Comparison of ENCODE assay signal across 8 cellular contexts in the genomic region with DNA sequence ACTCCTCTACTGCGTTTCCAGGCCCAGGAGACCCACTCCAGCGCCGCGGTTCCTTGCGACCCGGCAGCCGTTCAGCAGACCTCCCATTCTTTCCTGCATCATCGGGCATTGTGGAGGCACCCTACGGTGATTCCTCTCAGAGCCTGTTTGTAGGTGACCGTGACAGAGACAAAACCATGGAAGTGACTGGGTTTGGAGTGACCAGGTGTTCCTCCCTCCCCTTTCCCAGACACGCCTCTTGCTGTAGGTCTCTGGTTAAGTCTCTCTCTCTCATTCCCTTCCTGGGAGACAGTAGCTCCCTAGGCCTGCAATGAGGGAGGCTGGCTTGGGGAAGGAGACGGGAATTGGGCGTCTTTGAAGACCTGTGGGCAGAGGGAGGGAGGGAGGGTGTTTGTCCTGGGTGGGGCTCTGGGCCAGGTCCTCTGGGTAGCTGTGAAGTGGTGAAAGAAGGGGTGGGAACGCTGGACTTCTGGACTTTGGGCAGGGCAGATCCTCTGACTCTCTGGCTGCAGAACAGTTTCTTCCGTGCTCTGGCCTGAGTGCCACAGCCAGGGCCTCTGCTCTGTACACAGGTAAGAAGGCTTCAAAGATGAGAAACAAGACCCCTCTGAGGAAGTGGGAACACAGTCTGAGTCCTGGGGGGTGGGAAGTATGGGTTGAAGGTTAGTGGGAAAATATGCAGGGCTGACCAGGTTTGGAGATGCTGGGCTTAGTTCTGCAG. TPM values are rescaled to one million over a fixed set of nuclear protein-coding genes. Genes with fewer than 3 reads are reported as not detected.
DNase-seq lines count a peak whose midpoint lies in the region; TF ChIP-seq lines count a peak whose summit lies in the region.

No MANE protein-coding gene starts in this region.

- intact Hi-C loops in ovary (cut with DNase I), result no loop called here

- no peaks in the 10 kb centered on the region for H3K27me3 ChIP-seq in ovary

- peak overlapping the region; percentile 99 for H3K27ac Mint-ChIP-seq in activated T-cell treated with anti-CD3 and anti-CD28 coated beads, Interleukin-2, amount 50 U/mL, for 24 hours

- no peak for TF ChIP-seq EP300 in ovary (IDR thresholded peaks at IDR 0.05)

- DNase-seq in activated T-cell treated with anti-CD3 and anti-CD28 coated beads, Interleukin-2, amount 50 U/mL, for 24 hours, result no peak
- DNase-seq in activated T-cell treated with anti-CD3 and anti-CD28 coated beads, Interleukin-2, amount 50 U/mL, for 48 hours, result no peak
- DNase-seq in SW480 (ENCODE audit: low spot score) (peak; percentile 56), fibroblast of the aortic adventitia (ENCODE audit: low read depth) (peak; percentile 18), ovary (peak in 1 of 5 donors; percentile 43), islet precursor cell (no peak), NCI-H446 (lab: John Stamatoyannopoulos, UW) (no peak), NAMALWA (ENCODE audit: low spot score) (no peak)

- peak overlapping the region; percentile 89 for H3K4me3 Mint-ChIP-seq in activated T-cell treated with anti-CD3 and anti-CD28 coated beads, Interleukin-2, amount 50 U/mL, for 24 hours

- peaks cover 33% of the 10 kb centered on the region for H3K4me1 Mint-ChIP-seq in activated T-cell treated with anti-CD3 and anti-CD28 coated beads, Interleukin-2, amount 50 U/mL, for 24 hours (ENCODE audit: low read depth)

- H3K9me3 ChIP-seq in ovary, result no peaks in the 10 kb centered on the region

- H3K9me3 Mint-ChIP-seq in activated T-cell treated with anti-CD3 and anti-CD28 coated beads, Interleukin-2, amount 50 U/mL, for 24 hours, result no peaks in the 10 kb centered on the region

- no peaks in the 10 kb centered on the region for H3K36me3 ChIP-seq in ovary

- H3K27ac ChIP-seq in ovary, result peak overlapping the region; percentile 71 to 88

- WGBS in ovary, 3 donors, result 5 to 7% (median 6%) methylated on average over 14 to 15 of the region's 15 CpGs

- H3K36me3 Mint-ChIP-seq in activated T-cell treated with anti-CD3 and anti-CD28 coated beads, Interleukin-2, amount 50 U/mL, for 24 hours (ENCODE audit: low read depth), result peaks cover 48% of the 10 kb centered on the region

- H3K4me1 ChIP-seq in ovary (ENCODE audit: insufficient read depth), result peaks cover 8% of the 10 kb centered on the region

- no peak for TF ChIP-seq POLR2A in ovary (IDR thresholded peaks at IDR 0.05)

- no peak for TF ChIP-seq CTCF in fibroblast of the aortic adventitia (IDR thresholded peaks at IDR 0.05; ENCODE audit: insufficient read depth, low read length)
- no peak for TF ChIP-seq CTCF in ovary (IDR thresholded peaks at IDR 0.05)

- no peaks in the 10 kb centered on the region for H3K27me3 Mint-ChIP-seq in activated T-cell treated with anti-CD3 and anti-CD28 coated beads, Interleukin-2, amount 50 U/mL, for 24 hours

- H3K4me3 ChIP-seq in fibroblast of the aortic adventitia (ENCODE audit: low read depth, low read length) (peak overlapping the region; percentile 83), ovary (peak overlapping the region; percentile 86)

RNA-seq across cellular contexts. Expression of a gene that starts 0.8 kb away (rescaled TPM):
- 11.3 and 15.3 TPM in 2 replicates for total RNA-seq in fibroblast of the aortic adventitia (ENCODE audit: low replicate concordance)
- 10 to 100 TPM; 17.8 to 29.8 (median 24.7) TPM for total RNA-seq in ovary
- polyA plus RNA-seq in ovary, result 10 to 100 TPM; 14.7 to 27.2 TPM

RNA-seq across cellular contexts. Expression of a gene that starts 1.0 kb away (rescaled TPM):
- total RNA-seq in fibroblast of the aortic adventitia (ENCODE audit: low replicate concordance), result 11.9 and 18.7 TPM in 2 replicates
- total RNA-seq in ovary, result 10 to 100 TPM; 11.5 to 56.7 (median 47.3) TPM
- 10 to 100 TPM; 37.2 to 55.6 TPM for polyA plus RNA-seq in ovary

RNA-seq across cellular contexts. Expression of a gene that starts 6.5 kb away (rescaled TPM):
- total RNA-seq in fibroblast of the aortic adventitia (ENCODE audit: low replicate concordance) (28.0 and 31.6 TPM in 2 replicates), ovary (10 to 100 TPM; 15.6 to 29.1 (median 25.0) TPM)
- 10 to 100 TPM in 1 of 2 donors, 1 to 10 TPM in 1; 9.3 to 13.9 TPM for polyA plus RNA-seq in ovary

RNA-seq across cellular contexts. Expression of a gene that starts 15.9 kb away (rescaled TPM):
- total RNA-seq in fibroblast of the aortic adventitia (ENCODE audit: low replicate concordance) (44.6 and 102 TPM in 2 replicates), ovary (100 to 1,000 TPM in 4 of 7 donors, 10 to 100 TPM in 3; 65.7 to 167 (median 105) TPM)
- polyA plus RNA-seq in ovary, result 10 to 100 TPM; 44.4 to 79.6 TPM

RNA-seq across cellular contexts. Expression of a gene that starts 38.8 kb away (rescaled TPM):
- 46.9 and 86.6 TPM in 2 replicates for total RNA-seq in fibroblast of the aortic adventitia (ENCODE audit: low replicate concordance)
- 10 to 100 TPM; 24.7 to 50.4 (median 36.0) TPM for total RNA-seq in ovary
- 10 to 100 TPM; 23.6 to 58.7 TPM for polyA plus RNA-seq in ovary

Comparison
In these comparisons a context has a peak if more than half of its experiments do, and no peak if none do; other contexts are left out.
1. DNase-seq: peak in SW480 (single experiment) and fibroblast of the aortic adventitia (single experiment); none in activated T-cell treated with anti-CD3 and anti-CD28 coated beads, Interleukin-2, amount 50 U/mL, for 24 hours (single experiment), activated T-cell treated with anti-CD3 and anti-CD28 coated beads, Interleukin-2, amount 50 U/mL, for 48 hours (0 of 2), islet precursor cell (single experiment), NCI-H446 (0 of 2) and NAMALWA (single experiment).